In the genomic region with DNA sequence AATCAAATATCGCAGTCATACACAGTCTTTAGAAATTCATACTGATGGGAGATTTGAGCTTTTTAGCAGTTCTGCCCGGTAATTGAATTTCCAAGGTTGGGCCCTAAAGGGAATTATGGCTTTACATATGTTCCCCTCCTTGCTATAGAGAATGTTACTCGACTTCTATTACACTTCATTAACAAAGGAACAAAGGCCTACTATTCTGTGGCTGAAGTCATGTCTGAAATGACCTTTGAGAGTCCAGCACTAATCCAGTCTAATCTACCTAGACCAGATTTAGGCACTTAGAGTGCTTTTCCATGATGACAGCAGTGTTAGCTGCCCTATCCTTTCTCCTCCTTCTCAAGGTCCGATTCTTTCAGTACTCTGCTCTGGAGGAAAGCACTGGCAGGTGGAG, we compare ENCODE assay signal across 28 cellular contexts.
"Had no signal": no experiment of that assay in that cellular context is flagged by ENCODE, and none has a peak within 500 bp of the region (broad histone marks: within the 10 kb centered on the region; RNA-seq: fewer than 3 reads in every experiment).

No MANE protein-coding gene starts in this region.

- ATAC-seq: activated CD8-positive, alpha-beta memory T cell treated with anti-CD3 and anti-CD28 coated beads, Interleukin-2, amount 10 ng/mL, durations not matched to agents 7 days and 5 days; activated CD8-positive, alpha-beta T cell treated with anti-CD3 and anti-CD28 coated beads for 36 hours; gastroesophageal sphincter; left cardiac atrium; mucosa of descending colon; upper lobe of right lung had no signal

- H3K27me3 ChIP-seq: gastroesophageal sphincter, thyroid gland, upper lobe of right lung had no signal

- H3K4me3 ChIP-seq: gastroesophageal sphincter, mucosa of descending colon, thyroid gland, upper lobe of right lung had no signal

- H3K4me3 Mint-ChIP-seq: activated CD8-positive, alpha-beta memory T cell treated with anti-CD3 and anti-CD28 coated beads, Interleukin-2, amount 10 ng/mL, durations not matched to agents 7 days and 5 days; activated CD8-positive, alpha-beta T cell treated with anti-CD3 and anti-CD28 coated beads for 36 hours; activated naive CD4-positive, alpha-beta T cell treated with anti-CD3 and anti-CD28 coated beads, Interleukin-2, amount 50 U/mL, for 24 hours; brain; endodermal cell; memory B cell; neural crest cell; T-helper 1 cell treated with Interleukin-12 subunit alpha and Interleukin-12 subunit beta and Interleukin-4 antibody, amounts not matched to agents 30 μg/mL and 1 μg/mL, for 36 hours had no signal

- H3K4me1 Mint-ChIP-seq: activated naive CD4-positive, alpha-beta T cell treated with anti-CD3 and anti-CD28 coated beads, Interleukin-2, amount 50 U/mL, for 24 hours; endodermal cell; memory B cell had no signal

- DNase-seq: activated CD4-positive, alpha-beta T cell treated with anti-CD3 and anti-CD28 coated beads for 48 hours; activated CD4-positive, CD25-positive, alpha-beta regulatory T cell; activated CD8-positive, alpha-beta memory T cell treated with anti-CD3 and anti-CD28 coated beads, Interleukin-2, amount 10 ng/mL, durations not matched to agents 7 days and 5 days; activated CD8-positive, alpha-beta T cell treated with anti-CD3 and anti-CD28 coated beads for 36 hours; activated gamma-delta T cell; activated T-cell treated with anti-CD3 and anti-CD28 coated beads for 4 hours; anterior cingulate cortex; central memory CD4-positive, alpha-beta T cell; endodermal cell; head of caudate nucleus; islet precursor cell; left cardiac atrium; mucosa of descending colon; retina; stimulated activated CD4-positive, alpha-beta T cell treated with anti-CD3 and anti-CD28 coated beads, Interleukin-2, amount 100 ng/mL, for 48 hours; stimulated activated CD8-positive, alpha-beta memory T cell treated with anti-CD3 and anti-CD28 coated beads, Interleukin-4, amount 100 ng/mL, for 48 hours; stimulated activated naive CD4-positive, alpha-beta T cell treated with Interleukin-2 at 50 U/mL for 16 hours; substantia nigra; T1000; thyroid gland; upper lobe of right lung had no signal

- H3K9me3 ChIP-seq: gastroesophageal sphincter, mucosa of descending colon, thyroid gland, upper lobe of right lung had no signal

- H3K27ac ChIP-seq: epithelial cell of prostate, gastroesophageal sphincter, thyroid gland, upper lobe of right lung had no signal

- H3K4me1 ChIP-seq: thyroid gland, upper lobe of right lung had no signal

- H3K27ac Mint-ChIP-seq: activated CD8-positive, alpha-beta memory T cell treated with anti-CD3 and anti-CD28 coated beads, Interleukin-2, amount 10 ng/mL, durations not matched to agents 7 days and 5 days; activated naive CD4-positive, alpha-beta T cell treated with anti-CD3 and anti-CD28 coated beads, Interleukin-2, amount 50 U/mL, for 24 hours; endodermal cell; T-helper 1 cell treated with Interleukin-12 subunit alpha and Interleukin-12 subunit beta and Interleukin-4 antibody, amounts not matched to agents 30 μg/mL and 1 μg/mL, for 36 hours had no signal

- H3K9me3 Mint-ChIP-seq: activated CD8-positive, alpha-beta T cell treated with anti-CD3 and anti-CD28 coated beads for 36 hours; activated naive CD4-positive, alpha-beta T cell treated with anti-CD3 and anti-CD28 coated beads, Interleukin-2, amount 50 U/mL, for 24 hours; brain; endodermal cell; memory B cell; neural crest cell; T-helper 1 cell treated with Interleukin-12 subunit alpha and Interleukin-12 subunit beta and Interleukin-4 antibody, amounts not matched to agents 30 μg/mL and 1 μg/mL, for 36 hours had no signal
